In genomic region chr3:46995901-46996562, GRCh38 we compare ENCODE assay signal across 21 cellular contexts. TPM values are rescaled to one million over a fixed set of nuclear protein-coding genes. Genes with fewer than 3 reads are reported as not detected.
A peak's percentile ranks its signal among the peaks of the same experiment; 100 is the strongest.
DNase-seq lines count a peak whose midpoint lies in the region; ATAC-seq, FAIRE-seq and TF ChIP-seq lines count a peak whose summit lies in the region.
"Had no signal": no experiment of that assay in that cellular context is flagged by ENCODE, and none has a peak within 500 bp of the region (broad histone marks: within the 10 kb centered on the region; RNA-seq: fewer than 3 reads in every experiment).

No MANE protein-coding gene starts in this region.

- H3K9ac ChIP-seq in DND-41 (ENCODE audit: low read depth, low read length), result no peak overlapping the region
- no peak overlapping the region for H3K9ac ChIP-seq in endothelial cell of umbilical vein (replicated peaks; ENCODE audit: extremely low read depth, insufficient read depth, low read length)

- ATAC-seq in DND-41 (ENCODE audit: insufficient read depth, low read depth), result no peak
- ATAC-seq in HG02759 (IDR thresholded peaks at IDR 0.05; ENCODE audit: unreplicated experiment), result no peak
- ATAC-seq: GM23338, Panc1 had no signal

- peaks cover 99% of the 10 kb centered on the region for H3K36me3 ChIP-seq in DND-41 (ENCODE audit: insufficient read depth, low read length)
- peaks cover 13% of the 10 kb centered on the region for H3K36me3 ChIP-seq in H7 (replicated peaks; ENCODE audit: control insufficient read depth, insufficient read depth, low read length)
- peaks cover 0 to 21% of the 10 kb centered on the region in 2 experiments for H3K36me3 ChIP-seq in endothelial cell of umbilical vein (ENCODE audit: control insufficient read depth in 2 of 2, extremely low read depth in 1 of 2, insufficient read depth in 2 of 2, low read length in 2 of 2)
- H3K36me3 ChIP-seq in osteoblast (ENCODE audit: insufficient read depth, low read length), result no peaks in the 10 kb centered on the region

- CTCF ChIA-PET in endothelial cell of umbilical vein (lab: Charles Lee), result interaction anchor here (4.8 kb wide), 1 partner anchor 73 kb away, joined by 50 read pairs; no protein-coding TSS in a partner anchor

- DNase-seq in DND-41 (no peak), H7 (peak; percentile 47), endothelial cell of umbilical vein (ENCODE audit: low read depth, low spot score) (no peak), osteoblast (ENCODE audit: insufficient read length, low spot score, missing footprints) (peak; percentile 81), NCI-H2107 treated with DMSO at 0.1 percent for 48 hours (lab: John Stamatoyannopoulos, UW; ENCODE audit: unreplicated experiment) (no peak)
- DNase-seq in stimulated activated naive CD4-positive, alpha-beta T cell treated with Interleukin-2 at 50 U/mL for 16 hours (lab: John Stamatoyannopoulos, UW), result no peak
- DNase-seq: Calu3; CD4-positive, alpha-beta memory T cell; DMS79 treated with DMSO at 0.1 percent for 48 hours; Kasumi-1; MM.1S; NCI-H1092 treated with DMSO at 0.1 percent for 48 hours; NCI-H1694; NCI-H2227 treated with DMSO at 0.1 percent for 48 hours; NCI-H524 treated with DMSO at 0.1 percent for 48 hours; SHP77 treated with DMSO at 0.1 percent for 48 hours had no signal

- H3K4me2 ChIP-seq in DND-41 (ENCODE audit: insufficient read depth, low read length) (no peak overlapping the region), endothelial cell of umbilical vein (ENCODE audit: insufficient read depth, low read length) (no peak overlapping the region), osteoblast (ENCODE audit: insufficient read depth, low read length) (no peak overlapping the region)
- H3K4me2 ChIP-seq: GM23338 had no signal

- POLR2A ChIA-PET in endothelial cell of umbilical vein (lab: Charles Lee), result no interaction called here

- intact Hi-C loops in endothelial cell of umbilical vein (cut with micrococcal nuclease), result loop anchor here (10.0 kb wide), 1 partner anchor 291 kb away; the partner anchor contains the start of gene TMIE

- H3K79me2 ChIP-seq in DND-41 (ENCODE audit: insufficient read depth, low read length), result no peaks in the 10 kb centered on the region
- no peaks in the 10 kb centered on the region for H3K79me2 ChIP-seq in endothelial cell of umbilical vein (ENCODE audit: control insufficient read depth, insufficient read depth, low read length)
- H3K79me2 ChIP-seq in osteoblast (ENCODE audit: insufficient read depth, low read length), result no peaks in the 10 kb centered on the region

- no peak for TF ChIP-seq CTCF in DND-41 (IDR thresholded peaks at IDR 0.05; ENCODE audit: borderline replicate concordance, extremely low read depth, low read length, poor library complexity, severe bottlenecking)
- TF ChIP-seq CTCF in endothelial cell of umbilical vein (IDR thresholded peaks at IDR 0.05; ENCODE audit: extremely low read depth in 1 of 2, insufficient read depth in 1 of 2, low read depth in 1 of 2, low read length in 2 of 2), result no peak
- TF ChIP-seq CTCF in osteoblast (IDR thresholded peaks at IDR 0.05; ENCODE audit: extremely low read depth, low read depth, low read length), result no peak

- dilution Hi-C loops in endothelial cell of umbilical vein (cut with MboI; ENCODE audit: extremely low pct_ligation_motif_present, low sequenced_read_pairs), result no loop called here

- FAIRE-seq in endothelial cell of umbilical vein (lab: Jason Lieb, UNC), result no peak
- FAIRE-seq: G401.6, GM18507 had no signal

- TSS peak; percentile 11 for BruUV-seq in endothelial cell of umbilical vein (replicated peaks; lab: Mats Ljungman, UMichigan)

- H3K4me1 ChIP-seq in DND-41 (ENCODE audit: insufficient read depth, low read length) (no peaks in the 10 kb centered on the region), endothelial cell of umbilical vein (ENCODE audit: control insufficient read depth, extremely low read depth, insufficient read depth, low read length) (no peaks in the 10 kb centered on the region), osteoblast (ENCODE audit: insufficient read depth, low read length) (no peaks in the 10 kb centered on the region)

- H3K27me3 ChIP-seq in DND-41 (ENCODE audit: insufficient read depth, low read length, poor library complexity) (no peaks in the 10 kb centered on the region), H7 (ENCODE audit: control insufficient read depth, insufficient read depth, low read length) (no peaks in the 10 kb centered on the region), endothelial cell of umbilical vein (ENCODE audit: control insufficient read depth in 2 of 2, insufficient read depth in 2 of 2, low read length in 2 of 2) (no peaks in the 10 kb centered on the region), osteoblast (ENCODE audit: insufficient read depth, low read length) (no peaks in the 10 kb centered on the region)

- no peaks in the 10 kb centered on the region for H3K9me1 ChIP-seq in endothelial cell of umbilical vein (replicated peaks; ENCODE audit: control insufficient read depth, extremely low read depth, insufficient read depth, low read length)

- no peaks in the 10 kb centered on the region for H3K9me3 ChIP-seq in DND-41 (ENCODE audit: insufficient read depth, low read length, severe bottlenecking)
- H3K9me3 ChIP-seq in endothelial cell of umbilical vein (replicated peaks; ENCODE audit: control insufficient read depth, insufficient read depth, low read length), result no peaks in the 10 kb centered on the region
- no peaks in the 10 kb centered on the region for H3K9me3 ChIP-seq in osteoblast (ENCODE audit: low read depth, low read length)

- no peak overlapping the region for H3K4me3 ChIP-seq in DND-41 (ENCODE audit: low read depth in 1 of 2, low read length in 2 of 2)
- no peak overlapping the region for H3K4me3 ChIP-seq in H7 (ENCODE audit: insufficient read depth, low read depth, low read length)
- no peak overlapping the region for H3K4me3 ChIP-seq in endothelial cell of umbilical vein (replicated peaks in 1 of 3; ENCODE audit: insufficient read depth in 1 of 3, low read depth in 1 of 3, low read length in 3 of 3)
- H3K4me3 ChIP-seq in osteoblast (ENCODE audit: insufficient read depth, low read length), result no peak overlapping the region
- H3K4me3 ChIP-seq: GM23338 had no signal

- TF ChIP-seq POLR2A in endothelial cell of umbilical vein (IDR thresholded peaks at IDR 0.05; ENCODE audit: low read depth, low read length), result no peak

- H2AFZ ChIP-seq in DND-41 (ENCODE audit: low read depth, low read length) (no peak overlapping the region), endothelial cell of umbilical vein (ENCODE audit: low read depth, low read length) (no peak overlapping the region), osteoblast (ENCODE audit: low read length) (no peak overlapping the region)
- H2AFZ ChIP-seq: GM23338 had no signal

- 0 out of 2 replicates have a peak overlapping the region, but pooled peaks have one; percentile 6 for H3K27ac ChIP-seq in DND-41 (ENCODE audit: low read length)
- H3K27ac ChIP-seq in endothelial cell of umbilical vein (ENCODE audit: insufficient read depth, low read depth, low read length), result no peak overlapping the region
- H3K27ac ChIP-seq in osteoblast (ENCODE audit: low read depth, low read length), result no peak overlapping the region

- H4K20me1 ChIP-seq in DND-41 (ENCODE audit: insufficient read depth, low read length) (peaks cover 3% of the 10 kb centered on the region; the same call in 1 of the 2 replicates), endothelial cell of umbilical vein (replicated peaks; ENCODE audit: control insufficient read depth, extremely low read depth, insufficient read depth, low read length) (no peaks in the 10 kb centered on the region), osteoblast (ENCODE audit: insufficient read depth, low read length) (no peaks in the 10 kb centered on the region)

TF ChIP-seq in endothelial cell of umbilical vein, 7 proteins besides CTCF, POLR2A, EP300 and RAD21:
- no peak for TF ChIP-seq MYC (IDR thresholded peaks at IDR 0.05; ENCODE audit: low read depth, low read length)
- TF ChIP-seq EZH2 (IDR thresholded peaks at IDR 0.05; ENCODE audit: borderline replicate concordance, low read depth, low read length, severe bottlenecking), result no peak
- TF ChIP-seq FOS (IDR thresholded peaks at IDR 0.05; ENCODE audit: borderline replicate concordance, insufficient read depth, low read length), result no peak
- TF ChIP-seq POLR2AphosphoS5 (IDR thresholded peaks at IDR 0.05; ENCODE audit: insufficient read depth, low read depth, low read length), result no peak
- TF ChIP-seq GATA2 (IDR thresholded peaks at IDR 0.05; ENCODE audit: insufficient read depth, insufficient read length, low read depth, low read length), result no peak
- no peak for TF ChIP-seq MAX (IDR thresholded peaks at IDR 0.05; ENCODE audit: insufficient read depth, insufficient read length)
- TF ChIP-seq JUN (IDR thresholded peaks at IDR 0.05; ENCODE audit: borderline replicate concordance, insufficient read depth, insufficient read length, low read depth), result no peak
TF ChIP-seq in endothelial cell of umbilical vein: peak in this region for 0.

RNA-seq across cellular contexts. Expression of gene NBEAL2, which starts 16.6 kb away (rescaled TPM):
- 51.6 and 65.4 TPM in 2 replicates for total RNA-seq in H7 (2014; rRNA removed; shearing (Covaris generic))
- total RNA-seq in endothelial cell of umbilical vein (84.7 and 90.1 TPM in 2 replicates), osteoblast (2.1 and 4.3 TPM in 2 replicates)
- 48.0 and 51.9 TPM in 2 replicates for polyA plus RNA-seq in endothelial cell of umbilical vein
- 18.2 and 22.1 TPM in 2 replicates for polyA plus RNA-seq in endothelial cell of umbilical vein (2011; cell fraction: cytosol; rRNA removed)
- 329 and 436 TPM in 2 replicates for polyA plus RNA-seq in endothelial cell of umbilical vein (2011; cell fraction: nucleus; rRNA removed)
- 38.7 and 46.6 TPM in 2 replicates for polyA plus RNA-seq in endothelial cell of umbilical vein (2012)
- polyA minus RNA-seq in endothelial cell of umbilical vein, result 38.0 and 60.8 TPM in 2 replicates
- 8.8 TPM for polyA minus RNA-seq in endothelial cell of umbilical vein (2011; cell fraction: cytosol; rRNA and poly(A)+ RNA removed)
- polyA minus RNA-seq in endothelial cell of umbilical vein (2011; cell fraction: nucleus; rRNA and poly(A)+ RNA removed), result 67.7 and 92.5 TPM in 2 replicates

RNA-seq across cellular contexts. Expression of gene CCDC12, which starts 19.5 kb away (rescaled TPM):
- total RNA-seq in H7 (2014; rRNA removed; shearing (Covaris generic)), result 40.0 and 40.9 TPM in 2 replicates
- total RNA-seq in endothelial cell of umbilical vein, result 45.0 and 50.5 TPM in 2 replicates
- polyA plus RNA-seq in endothelial cell of umbilical vein, result 31.2 and 35.1 TPM in 2 replicates
- polyA plus RNA-seq in endothelial cell of umbilical vein (2011; cell fraction: cytosol; rRNA removed), result 48.1 and 49.0 TPM in 2 replicates
- 58.5 and 62.2 TPM in 2 replicates for polyA plus RNA-seq in endothelial cell of umbilical vein (2011; cell fraction: nucleus; rRNA removed)
- polyA plus RNA-seq in endothelial cell of umbilical vein (2012), result 24.0 and 28.2 TPM in 2 replicates
- 64.5 and 73.4 TPM in 2 replicates for polyA minus RNA-seq in endothelial cell of umbilical vein
- 13.3 TPM for polyA minus RNA-seq in endothelial cell of umbilical vein (2011; cell fraction: cytosol; rRNA and poly(A)+ RNA removed)
- 64.2 and 70.6 TPM in 2 replicates for polyA minus RNA-seq in endothelial cell of umbilical vein (2011; cell fraction: nucleus; rRNA and poly(A)+ RNA removed)
- total RNA-seq in osteoblast, result 17.4 and 20.6 TPM in 2 replicates

Comparison
In these comparisons a context has a peak if more than half of its experiments do, and no peak if none do; other contexts are left out.
1. DNase-seq: peak in H7 (single experiment) and osteoblast (single experiment); none in DND-41 (single experiment), endothelial cell of umbilical vein (single experiment), NCI-H2107 treated with DMSO at 0.1 percent for 48 hours (single experiment) and stimulated activated naive CD4-positive, alpha-beta T cell treated with Interleukin-2 at 50 U/mL for 16 hours (single experiment).